ENCODE assay signal across 28 cellular contexts in the genomic region with DNA sequence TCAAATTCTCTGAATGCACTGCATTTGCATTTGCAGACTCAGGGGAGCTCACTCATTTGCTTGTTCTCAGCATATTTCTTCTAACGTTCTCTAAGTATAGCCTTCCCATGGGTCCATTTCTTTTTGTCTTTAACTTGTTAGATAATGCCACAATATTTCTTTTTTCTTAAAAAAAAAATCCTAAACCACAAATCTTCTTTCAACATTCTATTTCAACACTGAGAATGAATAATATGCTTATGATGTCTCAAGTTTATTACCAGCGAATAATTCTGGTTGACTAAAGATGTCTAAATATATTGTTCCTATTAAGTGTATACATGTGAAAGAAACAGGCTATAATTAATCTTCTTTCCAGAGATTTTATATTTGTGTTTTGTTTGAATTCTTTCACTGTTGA.
DNase-seq lines count a peak whose midpoint lies in the region; ATAC-seq and TF ChIP-seq lines count a peak whose summit lies in the region.
"Had no signal": no experiment of that assay in that cellular context is flagged by ENCODE, and none has a peak within 500 bp of the region (broad histone marks: within the 10 kb centered on the region; RNA-seq: fewer than 3 reads in every experiment).

No MANE protein-coding gene starts in this region.

- no peak overlapping the region for H3K4me2 ChIP-seq in PC-3 (ENCODE audit: low read length)
- H3K4me2 ChIP-seq: KMS-11 had no signal

- POLR2A ChIA-PET in PC-3 (lab: Charles Lee; ENCODE audit: unreplicated experiment) = no interaction called here

- H3K27me3 ChIP-seq in PC-3 (ENCODE audit: low read length) (no peaks in the 10 kb centered on the region), skeletal muscle tissue (ENCODE audit: control insufficient read depth in 3 of 3, insufficient read depth in 3 of 3, low read length in 3 of 3) (no peaks in the 10 kb centered on the region)
- H3K27me3 ChIP-seq: left lung, ovary, stomach had no signal

- H3K9me3 Mint-ChIP-seq in natural killer cell treated with Interleukin-12 subunit alpha and Interleukin-12 subunit beta and Interleukin-15 and Interleukin-18, amount 100 ng/mL, for 72 hours = no peaks in the 10 kb centered on the region
- H3K9me3 Mint-ChIP-seq: activated naive CD4-positive, alpha-beta T cell treated with anti-CD3 and anti-CD28 coated beads, Interleukin-2, amount 50 U/mL, for 24 hours; activated T-helper 1 cell treated with anti-CD3 and anti-CD28 coated beads, Interleukin-12 subunit alpha, Interleukin-12 subunit beta, Interleukin-2, Interleukin-4 antibody, amounts not matched to agents 30 ng/mL and 10 ng/mL and 1 ng/mL, durations not matched to agents 14 hours and 24 hours and 36 hours; H9; nephron had no signal

- H3K9me2 ChIP-seq in PC-3 (replicated peaks; ENCODE audit: low read length) = no peaks in the 10 kb centered on the region

- no peaks in the 10 kb centered on the region for H3K9me3 ChIP-seq in PC-3 (ENCODE audit: low read length)
- H3K9me3 ChIP-seq in skeletal muscle tissue (ENCODE audit: control insufficient read depth in 3 of 3, low read length in 3 of 3) = no peaks in the 10 kb centered on the region
- H3K9me3 ChIP-seq: left lung, ovary, stomach had no signal

- H4K20me1 ChIP-seq in PC-3 (ENCODE audit: low read length) = no peaks in the 10 kb centered on the region

- no peaks in the 10 kb centered on the region for H3F3A ChIP-seq in PC-3 (ENCODE audit: low read length, unreplicated experiment)

- CTCF ChIA-PET in PC-3 (lab: Charles Lee) = no interaction called here

- H3K36me3 Mint-ChIP-seq in natural killer cell treated with Interleukin-12 subunit alpha and Interleukin-12 subunit beta and Interleukin-15 and Interleukin-18, amount 100 ng/mL, for 72 hours = peaks cover 12% of the 10 kb centered on the region

- H2AFZ ChIP-seq in PC-3 (ENCODE audit: low read length) = no peak overlapping the region

- H3K4me1 ChIP-seq in PC-3 (ENCODE audit: insufficient read depth, low read length) (peaks cover 15% of the 10 kb centered on the region), skeletal muscle tissue (ENCODE audit: control insufficient read depth in 3 of 3, insufficient read depth in 3 of 3, low read length in 3 of 3) (peaks cover 3 to 7% (median 3%) of the 10 kb centered on the region in 3 donors)
- H3K4me1 ChIP-seq: left lung, stomach had no signal

- peak overlapping the region; percentile 11; the same call in 1 of the 2 replicates for H3K9ac ChIP-seq in PC-3 (ENCODE audit: low read length)
- no peak overlapping the region for H3K9ac ChIP-seq in skeletal muscle tissue (ENCODE audit: low read depth in 1 of 3, low read length in 3 of 3)
- H3K9ac ChIP-seq: KMS-11 had no signal

- no peak for TF ChIP-seq CTCF in AG10803 (conservative IDR thresholded peaks at IDR 0.05; ENCODE audit: low read length)
- TF ChIP-seq CTCF in PC-3 (conservative IDR thresholded peaks at IDR 0.05; ENCODE audit: low read depth, low read length) = no peak
- no peak for TF ChIP-seq CTCF in fibroblast of mammary gland (conservative IDR thresholded peaks at IDR 0.05; ENCODE audit: control insufficient read depth, insufficient read depth, low read depth, low read length)

- no peak overlapping the region for H3K27ac Mint-ChIP-seq in natural killer cell treated with Interleukin-12 subunit alpha and Interleukin-12 subunit beta and Interleukin-15 and Interleukin-18, amount 100 ng/mL, for 72 hours
- H3K27ac Mint-ChIP-seq: activated CD8-positive, alpha-beta memory T cell treated with anti-CD3 and anti-CD28 coated beads, Interleukin-2, amount 10 ng/mL, durations not matched to agents 7 days and 5 days; activated T-helper 1 cell treated with anti-CD3 and anti-CD28 coated beads, Interleukin-12 subunit alpha, Interleukin-12 subunit beta, Interleukin-2, Interleukin-4 antibody, amounts not matched to agents 30 ng/mL and 10 ng/mL and 1 ng/mL, durations not matched to agents 14 hours and 24 hours and 36 hours; nephron had no signal

- H3K4me1 Mint-ChIP-seq in natural killer cell treated with Interleukin-12 subunit alpha and Interleukin-12 subunit beta and Interleukin-15 and Interleukin-18, amount 100 ng/mL, for 72 hours (ENCODE audit: low read depth in 2 of 2) = peaks cover 8 to 14% of the 10 kb centered on the region in 2 donors
- H3K4me1 Mint-ChIP-seq: activated naive CD4-positive, alpha-beta T cell treated with anti-CD3 and anti-CD28 coated beads, Interleukin-2, amount 50 U/mL, for 24 hours; H9; nephron had no signal

- H3K36me3 ChIP-seq in PC-3 (ENCODE audit: low read depth, low read length) (peaks cover 10% of the 10 kb centered on the region), skeletal muscle tissue (ENCODE audit: control insufficient read depth in 3 of 3, insufficient read depth in 3 of 3, low read length in 3 of 3) (peaks cover 25 to 62% (median 47%) of the 10 kb centered on the region in 3 donors)
- H3K36me3 ChIP-seq: ovary had no signal

- intact Hi-C loops in PC-3 (cut with micrococcal nuclease) = no loop called here

- H3K4me3 Mint-ChIP-seq in natural killer cell treated with Interleukin-12 subunit alpha and Interleukin-12 subunit beta and Interleukin-15 and Interleukin-18, amount 100 ng/mL, for 72 hours = no peak overlapping the region
- H3K4me3 Mint-ChIP-seq: activated CD8-positive, alpha-beta memory T cell treated with anti-CD3 and anti-CD28 coated beads, Interleukin-2, amount 10 ng/mL, durations not matched to agents 7 days and 5 days; activated naive CD4-positive, alpha-beta T cell treated with anti-CD3 and anti-CD28 coated beads, Interleukin-2, amount 50 U/mL, for 24 hours; activated T-helper 1 cell treated with anti-CD3 and anti-CD28 coated beads, Interleukin-12 subunit alpha, Interleukin-12 subunit beta, Interleukin-2, Interleukin-4 antibody, amounts not matched to agents 30 ng/mL and 10 ng/mL and 1 ng/mL, durations not matched to agents 14 hours and 24 hours and 36 hours; H9; nephron had no signal

- BruUV-seq in PC-3 (replicated peaks; lab: Mats Ljungman, UMichigan) = no TSS peak

- ATAC-seq in PC-3 = no peak
- no peak for ATAC-seq in natural killer cell treated with Interleukin-12 subunit alpha and Interleukin-12 subunit beta and Interleukin-15 and Interleukin-18, amount 100 ng/mL, for 72 hours

- H3K27ac ChIP-seq in PC-3 (ENCODE audit: low read length) (peak overlapping the region; percentile 78), skeletal muscle tissue (ENCODE audit: low read depth, low read length) (peak overlapping the region; percentile 78)
- H3K27ac ChIP-seq: C4-2B, KMS-11, left lung, ovary, stomach, WERI-Rb-1 had no signal

- DNase-seq in AG10803 (ENCODE audit: low read depth) (peak; percentile 61), PC-3 (no peak), fibroblast of mammary gland (ENCODE audit: low read depth) (peak; percentile 43), cortex of kidney (lab: John Stamatoyannopoulos, UW) (no peak), foreskin melanocyte (no peak)
- no peak for DNase-seq in natural killer cell treated with Interleukin-12 subunit alpha and Interleukin-12 subunit beta and Interleukin-15 and Interleukin-18, amount 100 ng/mL, for 72 hours (ENCODE audit: low spot score)
- DNase-seq in activated CD4-positive, alpha-beta T cell treated with anti-CD3 and anti-CD28 coated beads for 1 hour = no peak
- DNase-seq: activated CD4-positive, alpha-beta T cell treated with anti-CD3 and anti-CD28 coated beads, Interleukin-2, amount 50 U/mL, for 1 hour; activated CD8-positive, alpha-beta memory T cell treated with anti-CD3 and anti-CD28 coated beads, Interleukin-2, amount 10 ng/mL, durations not matched to agents 7 days and 5 days; Calu3; central memory CD4-positive, alpha-beta T cell; DND-41; H9; hippocampal formation; MV-4-11; NCI-H1694; NCI-H2171 treated with DMSO at 0.1 percent for 48 hours; NCI-H524 treated with DMSO at 0.1 percent for 48 hours; ovary; stomach; WERI-Rb-1 had no signal

- no peaks in the 10 kb centered on the region for H3K79me2 ChIP-seq in PC-3 (ENCODE audit: low read length)

- H3K27me3 Mint-ChIP-seq in natural killer cell treated with Interleukin-12 subunit alpha and Interleukin-12 subunit beta and Interleukin-15 and Interleukin-18, amount 100 ng/mL, for 72 hours = no peaks in the 10 kb centered on the region
- H3K27me3 Mint-ChIP-seq: activated CD8-positive, alpha-beta memory T cell treated with anti-CD3 and anti-CD28 coated beads, Interleukin-2, amount 10 ng/mL, durations not matched to agents 7 days and 5 days; activated naive CD4-positive, alpha-beta T cell treated with anti-CD3 and anti-CD28 coated beads, Interleukin-2, amount 50 U/mL, for 24 hours had no signal

- H3K4me3 ChIP-seq in AG10803 (ENCODE audit: low read length) = no peak overlapping the region
- H3K4me3 ChIP-seq in PC-3 (ENCODE audit: low read length) = no peak overlapping the region
- H3K4me3 ChIP-seq in fibroblast of mammary gland (ENCODE audit: control insufficient read depth, low read depth, low read length) = no peak overlapping the region
- H3K4me3 ChIP-seq in skeletal muscle tissue (ENCODE audit: low read length in 3 of 3) = no peak overlapping the region
- H3K4me3 ChIP-seq: left lung, ovary, stomach had no signal

Comparison
In these comparisons a context has a peak if more than half of its experiments do, and no peak if none do; other contexts are left out.
1. DNase-seq: peak in AG10803 (single experiment) and fibroblast of mammary gland (single experiment); none in PC-3 (single experiment), natural killer cell treated with Interleukin-12 subunit alpha and Interleukin-12 subunit beta and Interleukin-15 and Interleukin-18, amount 100 ng/mL, for 72 hours (single experiment), cortex of kidney (single experiment), foreskin melanocyte (single experiment) and activated CD4-positive, alpha-beta T cell treated with anti-CD3 and anti-CD28 coated beads for 1 hour (single experiment).